ENCODE assay signal across 1 cellular context in the genomic region with DNA sequence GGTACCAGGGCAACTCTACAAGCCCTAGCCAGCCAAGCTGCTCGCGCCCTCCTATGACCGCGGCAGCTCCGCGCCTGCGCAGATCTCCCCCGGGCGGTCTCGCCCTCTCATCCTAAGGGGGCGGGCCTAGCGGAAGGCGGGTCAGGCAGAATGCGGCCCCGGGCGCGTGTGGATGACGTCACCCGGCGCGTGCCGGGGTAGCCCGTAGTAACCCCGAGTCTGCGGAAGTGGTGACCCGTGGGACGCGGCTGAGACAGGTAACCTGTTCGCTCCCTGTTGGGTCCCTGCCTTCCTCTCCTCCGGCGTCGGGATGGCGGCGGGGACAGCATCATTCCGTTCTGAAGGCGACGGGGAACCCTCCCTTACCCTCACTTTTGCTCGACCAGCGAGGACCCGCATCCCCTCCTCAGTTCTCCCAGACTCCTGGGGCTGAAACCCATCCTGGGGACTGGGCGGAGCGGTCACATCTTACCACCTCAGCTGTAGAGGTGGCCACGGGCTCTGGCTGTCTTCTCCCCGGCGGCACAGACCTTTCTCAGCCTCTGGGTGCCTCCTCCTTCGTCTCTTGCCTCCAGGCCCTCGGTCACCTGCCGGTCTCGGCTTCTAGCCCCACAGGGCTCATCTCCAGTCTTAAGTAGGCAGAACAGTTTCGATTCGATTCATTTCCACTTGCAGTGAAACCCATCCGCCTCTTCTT.
TF ChIP-seq lines count a peak whose summit lies in the region.

AOPEP (plus strand) TSS at position 205 of the 697 bp plus-strand sequence. CDS start 33,085 bp downstream, outside the sequence.

TF ChIP-seq in H1, 55 proteins besides CTCF, POLR2A, EP300 and RAD21 (continued from another document):
- TF ChIP-seq, protein P1, sequence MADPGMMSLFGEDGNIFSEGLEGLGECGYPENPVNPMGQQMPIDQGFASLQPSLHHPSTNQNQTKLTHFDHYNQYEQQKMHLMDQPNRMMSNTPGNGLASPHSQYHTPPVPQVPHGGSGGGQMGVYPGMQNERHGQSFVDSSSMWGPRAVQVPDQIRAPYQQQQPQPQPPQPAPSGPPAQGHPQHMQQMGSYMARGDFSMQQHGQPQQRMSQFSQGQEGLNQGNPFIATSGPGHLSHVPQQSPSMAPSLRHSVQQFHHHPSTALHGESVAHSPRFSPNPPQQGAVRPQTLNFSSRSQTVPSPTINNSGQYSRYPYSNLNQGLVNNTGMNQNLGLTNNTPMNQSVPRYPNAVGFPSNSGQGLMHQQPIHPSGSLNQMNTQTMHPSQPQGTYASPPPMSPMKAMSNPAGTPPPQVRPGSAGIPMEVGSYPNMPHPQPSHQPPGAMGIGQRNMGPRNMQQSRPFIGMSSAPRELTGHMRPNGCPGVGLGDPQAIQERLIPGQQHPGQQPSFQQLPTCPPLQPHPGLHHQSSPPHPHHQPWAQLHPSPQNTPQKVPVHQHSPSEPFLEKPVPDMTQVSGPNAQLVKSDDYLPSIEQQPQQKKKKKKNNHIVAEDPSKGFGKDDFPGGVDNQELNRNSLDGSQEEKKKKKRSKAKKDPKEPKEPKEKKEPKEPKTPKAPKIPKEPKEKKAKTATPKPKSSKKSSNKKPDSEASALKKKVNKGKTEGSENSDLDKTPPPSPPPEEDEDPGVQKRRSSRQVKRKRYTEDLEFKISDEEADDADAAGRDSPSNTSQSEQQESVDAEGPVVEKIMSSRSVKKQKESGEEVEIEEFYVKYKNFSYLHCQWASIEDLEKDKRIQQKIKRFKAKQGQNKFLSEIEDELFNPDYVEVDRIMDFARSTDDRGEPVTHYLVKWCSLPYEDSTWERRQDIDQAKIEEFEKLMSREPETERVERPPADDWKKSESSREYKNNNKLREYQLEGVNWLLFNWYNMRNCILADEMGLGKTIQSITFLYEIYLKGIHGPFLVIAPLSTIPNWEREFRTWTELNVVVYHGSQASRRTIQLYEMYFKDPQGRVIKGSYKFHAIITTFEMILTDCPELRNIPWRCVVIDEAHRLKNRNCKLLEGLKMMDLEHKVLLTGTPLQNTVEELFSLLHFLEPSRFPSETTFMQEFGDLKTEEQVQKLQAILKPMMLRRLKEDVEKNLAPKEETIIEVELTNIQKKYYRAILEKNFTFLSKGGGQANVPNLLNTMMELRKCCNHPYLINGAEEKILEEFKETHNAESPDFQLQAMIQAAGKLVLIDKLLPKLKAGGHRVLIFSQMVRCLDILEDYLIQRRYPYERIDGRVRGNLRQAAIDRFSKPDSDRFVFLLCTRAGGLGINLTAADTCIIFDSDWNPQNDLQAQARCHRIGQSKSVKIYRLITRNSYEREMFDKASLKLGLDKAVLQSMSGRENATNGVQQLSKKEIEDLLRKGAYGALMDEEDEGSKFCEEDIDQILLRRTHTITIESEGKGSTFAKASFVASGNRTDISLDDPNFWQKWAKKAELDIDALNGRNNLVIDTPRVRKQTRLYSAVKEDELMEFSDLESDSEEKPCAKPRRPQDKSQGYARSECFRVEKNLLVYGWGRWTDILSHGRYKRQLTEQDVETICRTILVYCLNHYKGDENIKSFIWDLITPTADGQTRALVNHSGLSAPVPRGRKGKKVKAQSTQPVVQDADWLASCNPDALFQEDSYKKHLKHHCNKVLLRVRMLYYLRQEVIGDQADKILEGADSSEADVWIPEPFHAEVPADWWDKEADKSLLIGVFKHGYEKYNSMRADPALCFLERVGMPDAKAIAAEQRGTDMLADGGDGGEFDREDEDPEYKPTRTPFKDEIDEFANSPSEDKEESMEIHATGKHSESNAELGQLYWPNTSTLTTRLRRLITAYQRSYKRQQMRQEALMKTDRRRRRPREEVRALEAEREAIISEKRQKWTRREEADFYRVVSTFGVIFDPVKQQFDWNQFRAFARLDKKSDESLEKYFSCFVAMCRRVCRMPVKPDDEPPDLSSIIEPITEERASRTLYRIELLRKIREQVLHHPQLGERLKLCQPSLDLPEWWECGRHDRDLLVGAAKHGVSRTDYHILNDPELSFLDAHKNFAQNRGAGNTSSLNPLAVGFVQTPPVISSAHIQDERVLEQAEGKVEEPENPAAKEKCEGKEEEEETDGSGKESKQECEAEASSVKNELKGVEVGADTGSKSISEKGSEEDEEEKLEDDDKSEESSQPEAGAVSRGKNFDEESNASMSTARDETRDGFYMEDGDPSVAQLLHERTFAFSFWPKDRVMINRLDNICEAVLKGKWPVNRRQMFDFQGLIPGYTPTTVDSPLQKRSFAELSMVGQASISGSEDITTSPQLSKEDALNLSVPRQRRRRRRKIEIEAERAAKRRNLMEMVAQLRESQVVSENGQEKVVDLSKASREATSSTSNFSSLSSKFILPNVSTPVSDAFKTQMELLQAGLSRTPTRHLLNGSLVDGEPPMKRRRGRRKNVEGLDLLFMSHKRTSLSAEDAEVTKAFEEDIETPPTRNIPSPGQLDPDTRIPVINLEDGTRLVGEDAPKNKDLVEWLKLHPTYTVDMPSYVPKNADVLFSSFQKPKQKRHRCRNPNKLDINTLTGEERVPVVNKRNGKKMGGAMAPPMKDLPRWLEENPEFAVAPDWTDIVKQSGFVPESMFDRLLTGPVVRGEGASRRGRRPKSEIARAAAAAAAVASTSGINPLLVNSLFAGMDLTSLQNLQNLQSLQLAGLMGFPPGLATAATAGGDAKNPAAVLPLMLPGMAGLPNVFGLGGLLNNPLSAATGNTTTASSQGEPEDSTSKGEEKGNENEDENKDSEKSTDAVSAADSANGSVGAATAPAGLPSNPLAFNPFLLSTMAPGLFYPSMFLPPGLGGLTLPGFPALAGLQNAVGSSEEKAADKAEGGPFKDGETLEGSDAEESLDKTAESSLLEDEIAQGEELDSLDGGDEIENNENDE (IDR thresholded peaks at IDR 0.05; ENCODE audit: insufficient replicate concordance, low read length), result no peak
- no peak; the same call in 1 of the 2 replicates for TF ChIP-seq SP4 (IDR thresholded peaks at IDR 0.05; ENCODE audit: low read length)
- no peak for TF ChIP-seq GABPA (IDR thresholded peaks at IDR 0.05; ENCODE audit: borderline replicate concordance, insufficient read depth, low read length)
- no peak for TF ChIP-seq CEBPB (IDR thresholded peaks at IDR 0.05; ENCODE audit: low read depth, low read length)
- no peak for TF ChIP-seq CBX8 (IDR thresholded peaks at IDR 0.05; ENCODE audit: borderline replicate concordance, low read depth, low read length)
- no peak for TF ChIP-seq POU5F1 (IDR thresholded peaks at IDR 0.05; ENCODE audit: low read depth, low read length)
- TF ChIP-seq NANOG (IDR thresholded peaks at IDR 0.05; ENCODE audit: insufficient read depth, low read depth, low read length, poor library complexity, severe bottlenecking), result no peak
- no peak for TF ChIP-seq CBX5 (IDR thresholded peaks at IDR 0.05; ENCODE audit: low read depth, low read length)
- no peak for TF ChIP-seq EGR1 (IDR thresholded peaks at IDR 0.05; ENCODE audit: borderline replicate concordance, low read depth, low read length)
- peak; percentile 88 for TF ChIP-seq PHF8 (conservative IDR thresholded peaks at IDR 0.05; ENCODE audit: low read depth, low read length)
- peak; percentile 93 for TF ChIP-seq MAX (IDR thresholded peaks at IDR 0.05)
- no peak for TF ChIP-seq SIRT6 (IDR thresholded peaks at IDR 0.05; ENCODE audit: low read length)
- peak; percentile 94 for TF ChIP-seq ASH2L (IDR thresholded peaks at IDR 0.05; ENCODE audit: low read length)
- peak; percentile 76 for TF ChIP-seq SRF (IDR thresholded peaks at IDR 0.05; ENCODE audit: low read depth, low read length)
- peak; percentile 78 for TF ChIP-seq TBP (IDR thresholded peaks at IDR 0.05; ENCODE audit: low read depth, low read length)
- TF ChIP-seq TCF12 (IDR thresholded peaks at IDR 0.05; ENCODE audit: low read depth, low read length), result no peak
- 0 out of 2 replicates have a peak, but pooled peaks have one; percentile 45 for TF ChIP-seq KDM5A (IDR thresholded peaks at IDR 0.05; ENCODE audit: low read length)
- TF ChIP-seq HDAC2 (IDR thresholded peaks at IDR 0.05; ENCODE audit: borderline replicate concordance in 1 of 2, low read depth in 2 of 2, low read length in 2 of 2), result no peak
- no peak for TF ChIP-seq RNF2 (IDR thresholded peaks at IDR 0.05; ENCODE audit: borderline replicate concordance, low read depth, low read length, missing control alignments, poor library complexity, severe bottlenecking)
- peak; percentile 95 for TF ChIP-seq POLR2AphosphoS5 (IDR thresholded peaks at IDR 0.05; ENCODE audit: low read depth, low read length)
- TF ChIP-seq YY1 (IDR thresholded peaks at IDR 0.05; ENCODE audit: low read depth, low read length), result peak; percentile 40; the same call in 1 of the 2 replicates
- 0 out of 2 replicates have a peak, but pooled peaks have one; percentile 24 for TF ChIP-seq FOSL1 (IDR thresholded peaks at IDR 0.05; ENCODE audit: insufficient read depth, low read depth, low read length)
- peak; percentile 40; the same call in 1 of the 2 replicates for TF ChIP-seq USF2 (IDR thresholded peaks at IDR 0.05; ENCODE audit: low read length)
- no peak for TF ChIP-seq CTBP2 (IDR thresholded peaks at IDR 0.05; ENCODE audit: borderline replicate concordance, insufficient read depth, insufficient read length, low read length)
- TF ChIP-seq, protein P2, sequence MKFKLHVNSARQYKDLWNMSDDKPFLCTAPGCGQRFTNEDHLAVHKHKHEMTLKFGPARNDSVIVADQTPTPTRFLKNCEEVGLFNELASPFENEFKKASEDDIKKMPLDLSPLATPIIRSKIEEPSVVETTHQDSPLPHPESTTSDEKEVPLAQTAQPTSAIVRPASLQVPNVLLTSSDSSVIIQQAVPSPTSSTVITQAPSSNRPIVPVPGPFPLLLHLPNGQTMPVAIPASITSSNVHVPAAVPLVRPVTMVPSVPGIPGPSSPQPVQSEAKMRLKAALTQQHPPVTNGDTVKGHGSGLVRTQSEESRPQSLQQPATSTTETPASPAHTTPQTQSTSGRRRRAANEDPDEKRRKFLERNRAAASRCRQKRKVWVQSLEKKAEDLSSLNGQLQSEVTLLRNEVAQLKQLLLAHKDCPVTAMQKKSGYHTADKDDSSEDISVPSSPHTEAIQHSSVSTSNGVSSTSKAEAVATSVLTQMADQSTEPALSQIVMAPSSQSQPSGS (IDR thresholded peaks at IDR 0.05; ENCODE audit: low read length), result peak; percentile 81; the same call in 1 of the 2 replicates
- TF ChIP-seq SIN3A (conservative IDR thresholded peaks at IDR 0.05 in 1 of 2, IDR thresholded peaks at IDR 0.05 in 1 of 2; ENCODE audit: low read depth in 1 of 2, low read length in 2 of 2), result peak in 1 of 2 experiments; percentile 94; a peak in 2 of 4 replicates
- no peak for TF ChIP-seq SUZ12 (IDR thresholded peaks at IDR 0.05; ENCODE audit: low read length)
- TF ChIP-seq TEAD4 (IDR thresholded peaks at IDR 0.05; ENCODE audit: low read depth, low read length), result peak; percentile 73
- TF ChIP-seq CHD1 (IDR thresholded peaks at IDR 0.05; ENCODE audit: low read depth, low read length), result no peak
- peak; percentile 82 for TF ChIP-seq JUN (IDR thresholded peaks at IDR 0.05; ENCODE audit: low read depth, low read length)
- TF ChIP-seq E2F6 (IDR thresholded peaks at IDR 0.05), result 0 out of 2 replicates have a peak, but pooled peaks have one; percentile 55
- peak; percentile 98 for TF ChIP-seq JUND (IDR thresholded peaks at IDR 0.05; ENCODE audit: low read length)
- TF ChIP-seq GTF2F1 (IDR thresholded peaks at IDR 0.05; ENCODE audit: borderline replicate concordance, low read depth, low read length), result no peak
- no peak for TF ChIP-seq RXRA (IDR thresholded peaks at IDR 0.05; ENCODE audit: insufficient read depth, low read depth, low read length)
- TF ChIP-seq SAP30 (IDR thresholded peaks at IDR 0.05; ENCODE audit: insufficient read depth, insufficient replicate concordance, low read length), result peak; percentile 79
- TF ChIP-seq SP1 (IDR thresholded peaks at IDR 0.05; ENCODE audit: low read depth, low read length), result 0 out of 2 replicates have a peak, but pooled peaks have one; percentile 63
- TF ChIP-seq RFX5 (IDR thresholded peaks at IDR 0.05; ENCODE audit: borderline replicate concordance, low read depth, low read length), result no peak
- TF ChIP-seq SIX5 (IDR thresholded peaks at IDR 0.05; ENCODE audit: low read depth, low read length), result no peak
- TF ChIP-seq CREB1 (IDR thresholded peaks at IDR 0.05), result peak; percentile 99
- peak; percentile 90 for TF ChIP-seq TAF1 (IDR thresholded peaks at IDR 0.05; ENCODE audit: low read depth, low read length)
- TF ChIP-seq, protein P3, sequence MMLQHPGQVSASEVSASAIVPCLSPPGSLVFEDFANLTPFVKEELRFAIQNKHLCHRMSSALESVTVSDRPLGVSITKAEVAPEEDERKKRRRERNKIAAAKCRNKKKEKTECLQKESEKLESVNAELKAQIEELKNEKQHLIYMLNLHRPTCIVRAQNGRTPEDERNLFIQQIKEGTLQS (IDR thresholded peaks at IDR 0.05; ENCODE audit: insufficient read depth, low read depth, low read length), result peak; percentile 92
- TF ChIP-seq BACH1 (IDR thresholded peaks at IDR 0.05; ENCODE audit: low read length), result no peak
- peak; percentile 99 for TF ChIP-seq KDM4A (IDR thresholded peaks at IDR 0.05; ENCODE audit: low read depth, low read length, severe bottlenecking)
- no peak for TF ChIP-seq HDAC6 (IDR thresholded peaks at IDR 0.05; ENCODE audit: low read depth, low read length)
- TF ChIP-seq CHD2 (IDR thresholded peaks at IDR 0.05; ENCODE audit: low read length), result no peak
- peak; percentile 83; the same call in 1 of the 2 replicates for TF ChIP-seq RBBP5 (IDR thresholded peaks at IDR 0.05; ENCODE audit: borderline replicate concordance, low read depth, low read length)
- TF ChIP-seq NRF1 (IDR thresholded peaks at IDR 0.05; ENCODE audit: low read depth, low read length), result peak; percentile 55
